In the genomic region with DNA sequence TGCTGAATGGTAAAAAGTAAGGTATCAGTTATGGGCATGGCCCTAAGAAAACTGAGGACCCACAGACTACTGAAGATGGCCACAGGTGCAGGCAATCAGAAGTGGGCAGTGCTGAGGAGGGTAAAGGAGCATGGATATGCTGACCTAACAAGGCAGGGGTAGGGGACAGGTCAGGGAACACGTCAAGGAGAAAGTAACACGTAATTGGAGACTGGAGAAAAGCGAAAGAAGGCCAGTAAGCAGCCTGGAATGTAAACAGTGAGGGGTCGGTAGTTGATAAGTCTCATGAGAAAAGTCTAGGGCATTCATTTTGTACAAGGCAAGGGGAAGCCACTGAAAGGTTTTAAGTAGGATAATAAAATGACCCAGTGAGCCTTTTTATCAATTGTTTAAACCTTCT, we compare ENCODE assay signal across 14 cellular contexts.
DNase-seq lines count a peak whose midpoint lies in the region; ATAC-seq and TF ChIP-seq lines count a peak whose summit lies in the region.
"Had no signal": no experiment of that assay in that cellular context is flagged by ENCODE, and none has a peak within 500 bp of the region (broad histone marks: within the 10 kb centered on the region; RNA-seq: fewer than 3 reads in every experiment).

No MANE protein-coding gene starts in this region.

- H4K20me1 ChIP-seq in OCI-LY7 (ENCODE audit: insufficient read depth, low read length), result no peaks in the 10 kb centered on the region

- WGBS in ovary, 3 donors, result 8 to 10% (median 9%) methylated on average over 4 of the region's 4 CpGs

- no peak overlapping the region for H3K4me2 ChIP-seq in OCI-LY7 (ENCODE audit: low read length)

- H3K4me3 ChIP-seq in OCI-LY7 (ENCODE audit: low read depth, low read length, poor library complexity, severe bottlenecking) (no peak overlapping the region), ovary (no peak overlapping the region)

- H2AFZ ChIP-seq in OCI-LY7 (ENCODE audit: low read length), result peak overlapping the region; percentile 64

- no peak for TF ChIP-seq EP300 in ovary (IDR thresholded peaks at IDR 0.05)

- H3K36me3 ChIP-seq in OCI-LY7 (ENCODE audit: insufficient read depth, low read length) (no peaks in the 10 kb centered on the region; the same call in 1 of the 2 replicates), ovary (no peaks in the 10 kb centered on the region)

- POLR2A ChIA-PET in OCI-LY7 (lab: Charles Lee), result interaction anchor here (10.7 kb wide), 1 partner anchor 18 kb away, joined by 161 read pairs; no protein-coding TSS in a partner anchor

- no peaks in the 10 kb centered on the region for H3K9me2 ChIP-seq in OCI-LY7 (ENCODE audit: insufficient read depth, low read length)

- CTCF ChIA-PET in OCI-LY7 (lab: Charles Lee; ENCODE audit: unreplicated experiment), result no interaction called here

- intact Hi-C loops in OCI-LY7 (cut with micrococcal nuclease; ENCODE audit: unreplicated experiment), result loop anchor here (10.0 kb wide), 1 partner anchor 634 kb away; no protein-coding TSS in a partner anchor
- intact Hi-C loops in ovary (cut with DNase I), result no loop called here

- DNase-seq in EH (ENCODE audit: low read depth) (peak; percentile 82), OCI-LY7 (ENCODE audit: low spot score) (no peak), fibroblast of peridontal ligament (ENCODE audit: extremely low read depth) (peak; percentile 91), ovary (peak in 3 of 5 donors; percentile 26 to 39 (median 31)), GM10266 (ENCODE audit: extremely low spot score) (no peak), DMS53 (lab: John Stamatoyannopoulos, UW) (no peak), GDM1 (lab: John Stamatoyannopoulos, UW) (no peak)
- DNase-seq: activated CD8-positive, alpha-beta T cell treated with anti-CD3 and anti-CD28 coated beads for 36 hours; CD4-positive, alpha-beta memory T cell; effector CD8-positive, alpha-beta T cell; NCI-H1930 had no signal

- H3K27ac ChIP-seq in OCI-LY7 (ENCODE audit: low read depth, low read length, poor library complexity, severe bottlenecking), result no peak overlapping the region
- no peak overlapping the region for H3K27ac ChIP-seq in ovary

- H3K9me3 ChIP-seq in OCI-LY7 (ENCODE audit: low read length), result peaks cover 40% of the 10 kb centered on the region
- H3K9me3 ChIP-seq in ovary, result no peaks in the 10 kb centered on the region

- peaks cover 44% of the 10 kb centered on the region for H3K4me1 ChIP-seq in OCI-LY7 (ENCODE audit: insufficient read depth, low read length, poor library complexity, severe bottlenecking)
- H3K4me1 ChIP-seq in ovary (ENCODE audit: insufficient read depth), result peaks cover 3% of the 10 kb centered on the region

- H3K27me3 ChIP-seq in ovary, result no peaks in the 10 kb centered on the region

- no TSS peak for BruUV-seq in OCI-LY7 (replicated peaks; lab: Mats Ljungman, UMichigan)

- no peaks in the 10 kb centered on the region for H3K79me2 ChIP-seq in OCI-LY7 (ENCODE audit: insufficient read depth, low read depth, low read length)

- TF ChIP-seq POLR2A in ovary (IDR thresholded peaks at IDR 0.05), result no peak

- TF ChIP-seq CTCF in OCI-LY7 (conservative IDR thresholded peaks at IDR 0.05; ENCODE audit: low read length), result no peak
- TF ChIP-seq CTCF in ovary (IDR thresholded peaks at IDR 0.05), result no peak
- no peak for TF ChIP-seq CTCF in GM10266 (IDR thresholded peaks at IDR 0.05; ENCODE audit: control insufficient read depth, insufficient read depth, low read depth, missing control alignments)

- no peak for ATAC-seq in HG03354 (IDR thresholded peaks at IDR 0.05; ENCODE audit: poor library complexity, severe bottlenecking, unreplicated experiment)
- ATAC-seq: activated CD8-positive, alpha-beta T cell treated with anti-CD3 and anti-CD28 coated beads for 36 hours; activated naive CD4-positive, alpha-beta T cell treated with anti-CD3 and anti-CD28 coated beads, Interleukin-2, amount 50 U/mL, for 72 hours; natural killer cell treated with Interleukin-12 subunit alpha and Interleukin-12 subunit beta and Interleukin-15 and Interleukin-18, amount 100 ng/mL, for 72 hours had no signal

Comparison
In these comparisons a context has a peak if more than half of its experiments do, and no peak if none do; other contexts are left out.
1. DNase-seq: peak in EH (single experiment), fibroblast of peridontal ligament (single experiment) and ovary (3 of 5); none in OCI-LY7 (single experiment), GM10266 (single experiment), DMS53 (single experiment) and GDM1 (single experiment).